ENCODE assay signal across 14 cellular contexts in the genomic region with DNA sequence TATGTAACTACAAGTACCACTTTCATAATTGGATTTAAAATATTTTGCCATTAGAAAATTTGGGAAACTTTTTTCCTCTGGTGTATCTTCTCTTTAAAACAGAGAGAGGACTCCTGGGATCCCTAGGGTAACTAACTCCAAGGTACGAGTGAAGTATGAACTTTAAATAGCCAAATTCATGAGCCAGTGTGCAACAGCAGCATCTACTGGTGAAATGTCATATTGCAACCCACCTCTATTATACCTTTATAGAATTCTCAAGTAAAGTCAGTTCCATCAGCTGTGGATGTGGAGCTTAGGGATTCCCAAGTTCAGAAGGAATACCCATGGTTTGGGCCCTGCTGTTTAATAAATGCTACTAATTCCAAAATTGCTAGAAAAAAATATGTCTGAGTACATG.
DNase-seq lines count a peak whose midpoint lies in the region; ATAC-seq and TF ChIP-seq lines count a peak whose summit lies in the region.
"Had no signal": no experiment of that assay in that cellular context is flagged by ENCODE, and none has a peak within 500 bp of the region (broad histone marks: within the 10 kb centered on the region; RNA-seq: fewer than 3 reads in every experiment).

No MANE protein-coding gene starts in this region.

- WGBS in SK-N-SH (ENCODE audit: low lambda C conversion rate): 44% methylated on average over 1 of the region's 1 CpG
- WGBS in smooth muscle cell (ENCODE audit: low lambda C conversion rate): 97% methylated on average over 1 of the region's 1 CpG

- no peaks in the 10 kb centered on the region for H3K27me3 Mint-ChIP-seq in activated naive CD8-positive, alpha-beta T cell treated with anti-CD3 and anti-CD28 coated beads, Interleukin-2, amount 50 U/mL, for 24 hours
- H3K27me3 Mint-ChIP-seq in natural killer cell treated with Interleukin-12 subunit alpha and Interleukin-12 subunit beta and Interleukin-15 and Interleukin-18, amount 100 ng/mL, for 72 hours: no peaks in the 10 kb centered on the region
- H3K27me3 Mint-ChIP-seq: activated CD4-positive, alpha-beta memory T cell treated with anti-CD3 and anti-CD28 coated beads, Interleukin-2, amount 10 ng/mL, durations not matched to agents 7 days and 5 days; activated naive CD4-positive, alpha-beta T cell treated with anti-CD3 and anti-CD28 coated beads, Interleukin-2, amount 10 ng/mL, durations not matched to agents 7 days and 5 days had no signal

- no peak for TF ChIP-seq POLR2A in NB4 (IDR thresholded peaks at IDR 0.05; ENCODE audit: extremely low read depth, insufficient read length)
- no peak for TF ChIP-seq POLR2A in erythroblast (IDR thresholded peaks at IDR 0.05; ENCODE audit: low read length)

- H3K4me1 Mint-ChIP-seq in activated naive CD8-positive, alpha-beta T cell treated with anti-CD3 and anti-CD28 coated beads, Interleukin-2, amount 50 U/mL, for 24 hours: no peaks in the 10 kb centered on the region
- no peaks in the 10 kb centered on the region for H3K4me1 Mint-ChIP-seq in natural killer cell treated with Interleukin-12 subunit alpha and Interleukin-12 subunit beta and Interleukin-15 and Interleukin-18, amount 100 ng/mL, for 72 hours (ENCODE audit: low read depth in 2 of 2)
- H3K4me1 Mint-ChIP-seq: activated CD4-positive, alpha-beta memory T cell treated with anti-CD3 and anti-CD28 coated beads, Interleukin-2, amount 10 ng/mL, durations not matched to agents 7 days and 5 days; activated naive CD4-positive, alpha-beta T cell treated with anti-CD3 and anti-CD28 coated beads, Interleukin-2, amount 10 ng/mL, durations not matched to agents 7 days and 5 days had no signal

- H3K27ac Mint-ChIP-seq in activated naive CD8-positive, alpha-beta T cell treated with anti-CD3 and anti-CD28 coated beads, Interleukin-2, amount 50 U/mL, for 24 hours: no peak overlapping the region
- H3K27ac Mint-ChIP-seq in natural killer cell treated with Interleukin-12 subunit alpha and Interleukin-12 subunit beta and Interleukin-15 and Interleukin-18, amount 100 ng/mL, for 72 hours: no peak overlapping the region
- H3K27ac Mint-ChIP-seq: activated CD4-positive, alpha-beta memory T cell treated with anti-CD3 and anti-CD28 coated beads, Interleukin-2, amount 10 ng/mL, durations not matched to agents 7 days and 5 days; activated naive CD4-positive, alpha-beta T cell treated with anti-CD3 and anti-CD28 coated beads, Interleukin-2, amount 10 ng/mL, durations not matched to agents 7 days and 5 days had no signal

- ATAC-seq in SK-N-SH treated with all-trans-retinoic acid at 6 μM for 48 hours (no peak), HG03520 (IDR thresholded peaks at IDR 0.05; ENCODE audit: unreplicated experiment) (no peak)
- ATAC-seq in activated naive CD8-positive, alpha-beta T cell treated with anti-CD3 and anti-CD28 coated beads, Interleukin-2, amount 50 U/mL, for 24 hours: no peak
- no peak for ATAC-seq in natural killer cell treated with Interleukin-12 subunit alpha and Interleukin-12 subunit beta and Interleukin-15 and Interleukin-18, amount 100 ng/mL, for 72 hours

- no peaks in the 10 kb centered on the region for H3K36me3 Mint-ChIP-seq in activated naive CD8-positive, alpha-beta T cell treated with anti-CD3 and anti-CD28 coated beads, Interleukin-2, amount 50 U/mL, for 24 hours (ENCODE audit: low read depth)
- peaks cover 10% of the 10 kb centered on the region for H3K36me3 Mint-ChIP-seq in natural killer cell treated with Interleukin-12 subunit alpha and Interleukin-12 subunit beta and Interleukin-15 and Interleukin-18, amount 100 ng/mL, for 72 hours
- H3K36me3 Mint-ChIP-seq: activated naive CD4-positive, alpha-beta T cell treated with anti-CD3 and anti-CD28 coated beads, Interleukin-2, amount 10 ng/mL, durations not matched to agents 7 days and 5 days had no signal

- TF ChIP-seq RAD21 in SK-N-SH (IDR thresholded peaks at IDR 0.05; ENCODE audit: low read length): no peak

- H3K9ac ChIP-seq in SK-N-SH: no peak overlapping the region
- no peak overlapping the region for H3K9ac ChIP-seq in smooth muscle cell (ENCODE audit: low read depth)

- H3K4me3 ChIP-seq in SK-N-SH (ENCODE audit: low read depth in 2 of 2, low read length in 1 of 2) (no peak overlapping the region), NB4 (ENCODE audit: low read depth, low read length) (no peak overlapping the region), smooth muscle cell (no peak overlapping the region)

- TF ChIP-seq CTCF in SK-N-SH (IDR thresholded peaks at IDR 0.05) (peak; percentile 51), NB4 (IDR thresholded peaks at IDR 0.05; ENCODE audit: low read depth, low read length) (peak; percentile 63), smooth muscle cell (IDR thresholded peaks at IDR 0.05; ENCODE audit: borderline replicate concordance, insufficient read depth, poor library complexity, severe bottlenecking) (peak; percentile 38)

- no peak overlapping the region for H3K4me3 Mint-ChIP-seq in activated naive CD8-positive, alpha-beta T cell treated with anti-CD3 and anti-CD28 coated beads, Interleukin-2, amount 50 U/mL, for 24 hours
- H3K4me3 Mint-ChIP-seq in natural killer cell treated with Interleukin-12 subunit alpha and Interleukin-12 subunit beta and Interleukin-15 and Interleukin-18, amount 100 ng/mL, for 72 hours: no peak overlapping the region
- H3K4me3 Mint-ChIP-seq: activated CD4-positive, alpha-beta memory T cell treated with anti-CD3 and anti-CD28 coated beads, Interleukin-2, amount 10 ng/mL, durations not matched to agents 7 days and 5 days; activated naive CD4-positive, alpha-beta T cell treated with anti-CD3 and anti-CD28 coated beads, Interleukin-2, amount 10 ng/mL, durations not matched to agents 7 days and 5 days had no signal

- peaks cover 0 to 17% of the 10 kb centered on the region in 2 experiments for H3K36me3 ChIP-seq in SK-N-SH (replicated peaks in 1 of 2; ENCODE audit: control insufficient read depth in 1 of 2, insufficient read depth in 2 of 2, low read length in 1 of 2)
- peaks cover 6% of the 10 kb centered on the region for H3K36me3 ChIP-seq in smooth muscle cell (ENCODE audit: low read depth)

- H3K27ac ChIP-seq in SK-N-SH (ENCODE audit: low read depth in 2 of 2, low read length in 1 of 2): no peak overlapping the region
- no peak overlapping the region for H3K27ac ChIP-seq in smooth muscle cell (ENCODE audit: low read depth)

- peaks cover 9% of the 10 kb centered on the region for H3K9me3 Mint-ChIP-seq in activated naive CD8-positive, alpha-beta T cell treated with anti-CD3 and anti-CD28 coated beads, Interleukin-2, amount 50 U/mL, for 24 hours
- peaks cover 5% of the 10 kb centered on the region for H3K9me3 Mint-ChIP-seq in natural killer cell treated with Interleukin-12 subunit alpha and Interleukin-12 subunit beta and Interleukin-15 and Interleukin-18, amount 100 ng/mL, for 72 hours

- no peak for DNase-seq in SK-N-SH
- peak; percentile 29 for DNase-seq in NB4 (ENCODE audit: low read depth)
- DNase-seq in erythroblast (lab: John Stamatoyannopoulos, UW): peak; percentile 4 to 6
- no peak for DNase-seq in smooth muscle cell (lab: John Stamatoyannopoulos, UW; ENCODE audit: unreplicated experiment)
- no peak for DNase-seq in activated naive CD8-positive, alpha-beta T cell treated with anti-CD3 and anti-CD28 coated beads, Interleukin-2, amount 50 U/mL, for 24 hours
- no peak for DNase-seq in natural killer cell treated with Interleukin-12 subunit alpha and Interleukin-12 subunit beta and Interleukin-15 and Interleukin-18, amount 100 ng/mL, for 72 hours (ENCODE audit: low spot score)
- DNase-seq: activated CD4-positive, alpha-beta memory T cell treated with anti-CD3 and anti-CD28 coated beads, Interleukin-2, amount 10 ng/mL, durations not matched to agents 7 days and 5 days; activated naive CD4-positive, alpha-beta T cell treated with anti-CD3 and anti-CD28 coated beads, Interleukin-2, amount 10 ng/mL, durations not matched to agents 7 days and 5 days; dermis blood vessel endothelial cell; GDM1; NCI-H1436; NCI-H748 treated with DMSO at 0.1 percent for 48 hours had no signal

- H3K79me2 ChIP-seq in SK-N-SH (ENCODE audit: insufficient read depth) (no peaks in the 10 kb centered on the region), smooth muscle cell (ENCODE audit: low read depth) (no peaks in the 10 kb centered on the region)

- POLR2A ChIA-PET in SK-N-SH (lab: Yijun Ruan, JAX): no interaction called here

- no peak for TF ChIP-seq EP300 in SK-N-SH (IDR thresholded peaks at IDR 0.05; ENCODE audit: borderline replicate concordance in 1 of 2, low read depth in 1 of 2, low read length in 1 of 2)

- H3K4me2 ChIP-seq in SK-N-SH (no peak overlapping the region), smooth muscle cell (no peak overlapping the region)

- CTCF ChIA-PET in SK-N-SH (lab: Yijun Ruan, JAX): interaction anchor here (1.4 to 2.1 kb wide), 2 partner anchors 815 to 939 kb away, joined by 3 to 9 read pairs; no protein-coding TSS in a partner anchor

- no peaks in the 10 kb centered on the region for H3K9me2 ChIP-seq in SK-N-SH

- no peaks in the 10 kb centered on the region for H3K27me3 ChIP-seq in SK-N-SH (ENCODE audit: insufficient read depth)
- H3K27me3 ChIP-seq in smooth muscle cell (ENCODE audit: low read depth): no peaks in the 10 kb centered on the region

- H3K4me1 ChIP-seq in SK-N-SH (ENCODE audit: control insufficient read depth in 1 of 2, insufficient read depth in 2 of 2, low read depth in 1 of 2, low read length in 1 of 2) (no peaks in the 10 kb centered on the region), smooth muscle cell (ENCODE audit: low read depth) (no peaks in the 10 kb centered on the region)

- H3F3A ChIP-seq in SK-N-SH (replicated peaks; ENCODE audit: insufficient read depth) (no peaks in the 10 kb centered on the region), smooth muscle cell (ENCODE audit: low read depth) (no peaks in the 10 kb centered on the region)

- no peaks in the 10 kb centered on the region for H3K9me3 ChIP-seq in SK-N-SH
- peaks cover 6% of the 10 kb centered on the region for H3K9me3 ChIP-seq in smooth muscle cell (replicated peaks; ENCODE audit: low read depth)

- no peak overlapping the region for H2AFZ ChIP-seq in SK-N-SH (ENCODE audit: low read depth)
- no peak overlapping the region for H2AFZ ChIP-seq in smooth muscle cell (ENCODE audit: low read depth)

- H4K20me1 ChIP-seq in SK-N-SH (ENCODE audit: insufficient read depth): no peaks in the 10 kb centered on the region
- H4K20me1 ChIP-seq in smooth muscle cell (ENCODE audit: low read depth): no peaks in the 10 kb centered on the region

TF ChIP-seq in SK-N-SH treated with all-trans-retinoic acid at 6 μM for 48 hours, 23 proteins besides CTCF, POLR2A, EP300 and RAD21 (continues in another document):
- TF ChIP-seq ESRRG (CRISPR knock-in tag; IDR thresholded peaks at IDR 0.05) (no peak), ZFP30 (CRISPR knock-in tag; IDR thresholded peaks at IDR 0.05) (no peak)

Comparison
In these comparisons a context has a peak if more than half of its experiments do, and no peak if none do; other contexts are left out.
1. DNase-seq: peak in NB4 (single experiment) and erythroblast (2 of 2); none in SK-N-SH (single experiment), smooth muscle cell (single experiment), activated naive CD8-positive, alpha-beta T cell treated with anti-CD3 and anti-CD28 coated beads, Interleukin-2, amount 50 U/mL, for 24 hours (single experiment) and natural killer cell treated with Interleukin-12 subunit alpha and Interleukin-12 subunit beta and Interleukin-15 and Interleukin-18, amount 100 ng/mL, for 72 hours (single experiment).
2. Peak in every context shown above with its lines, with median percentiles within 50 percentile points of each other: CTCF ChIP-seq.